In genomic region chr20:8433286-8433685, GRCh38 we compare ENCODE assay signal across 15 cellular contexts.
DNase-seq lines count a peak whose midpoint lies in the region; ATAC-seq and TF ChIP-seq lines count a peak whose summit lies in the region.
"Had no signal": no experiment of that assay in that cellular context is flagged by ENCODE, and none has a peak within 500 bp of the region (broad histone marks: within the 10 kb centered on the region; RNA-seq: fewer than 3 reads in every experiment).

No MANE protein-coding gene starts in this region.

- H3K27me3 ChIP-seq in smooth muscle cell (ENCODE audit: low read depth) = no peaks in the 10 kb centered on the region
- no peaks in the 10 kb centered on the region for H3K27me3 ChIP-seq in MM.1S (replicated peaks; ENCODE audit: insufficient read depth, low read length)
- no peaks in the 10 kb centered on the region for H3K27me3 ChIP-seq in gastroesophageal sphincter
- H3K27me3 ChIP-seq: BLaER1 had no signal

- no peak for TF ChIP-seq EP300 in gastroesophageal sphincter (IDR thresholded peaks at IDR 0.05)

- no peaks in the 10 kb centered on the region for H3K9me3 ChIP-seq in HEK293 (ENCODE audit: control insufficient read depth, insufficient read depth, low read depth, low read length)
- no peaks in the 10 kb centered on the region for H3K9me3 ChIP-seq in smooth muscle cell (replicated peaks; ENCODE audit: low read depth)
- H3K9me3 ChIP-seq in MM.1S (replicated peaks; ENCODE audit: insufficient read depth, low read length) = no peaks in the 10 kb centered on the region
- H3K9me3 ChIP-seq in gastroesophageal sphincter = no peaks in the 10 kb centered on the region
- H3K9me3 ChIP-seq: BLaER1 had no signal

- WGBS in smooth muscle cell (ENCODE audit: low lambda C conversion rate) = 37% methylated on average over 2 of the region's 2 CpGs
- WGBS in gastroesophageal sphincter (ENCODE audit: low coverage in 1 of 2), 2 donors = 60 to 64% methylated on average over 2 of the region's 2 CpGs

- H2AFZ ChIP-seq in smooth muscle cell (ENCODE audit: low read depth) = peak overlapping the region; percentile 70
- H2AFZ ChIP-seq in MM.1S (ENCODE audit: low read length) = no peak overlapping the region

- H3K4me3 Mint-ChIP-seq in CD14-positive monocyte = peak overlapping the region in 1 of 2 donors; percentile 46

- H3K36me3 ChIP-seq in HEK293 (ENCODE audit: control insufficient read depth in 2 of 2, insufficient read depth in 1 of 2, low read length in 2 of 2) (no peaks in the 10 kb centered on the region), smooth muscle cell (ENCODE audit: low read depth) (no peaks in the 10 kb centered on the region), MM.1S (replicated peaks; ENCODE audit: insufficient read depth, low read length) (no peaks in the 10 kb centered on the region), gastroesophageal sphincter (no peaks in the 10 kb centered on the region)
- H3K36me3 ChIP-seq: BLaER1 had no signal

- intact Hi-C loops in CD14-positive monocyte (cut with micrococcal nuclease) = no loop called here

- CTCF ChIA-PET in HEK293 (lab: Yijun Ruan, JAX) = no interaction called here

- no peak overlapping the region for H3K27ac ChIP-seq in HEK293 (ENCODE audit: extremely low read depth, low read depth, low read length)
- H3K27ac ChIP-seq in smooth muscle cell (ENCODE audit: low read depth) = peak overlapping the region; percentile 30
- H3K27ac ChIP-seq in MM.1S (ENCODE audit: low read length) = no peak overlapping the region
- H3K27ac ChIP-seq in gastroesophageal sphincter = peak overlapping the region in 2 of 4 donors; percentile 44 to 70
- H3K27ac ChIP-seq: KMS-11 had no signal

- H3K27me3 Mint-ChIP-seq in CD14-positive monocyte (ENCODE audit: low read depth in 3 of 3) = no peaks in the 10 kb centered on the region

- peak overlapping the region; percentile 80 to 96 (median 89) for H3K27ac Mint-ChIP-seq in CD14-positive monocyte

- no peak for TF ChIP-seq CTCF in CD14-positive monocyte (IDR thresholded peaks at IDR 0.05)
- no peak for TF ChIP-seq CTCF in HEK293 (tag by site-specific recombination; IDR thresholded peaks at IDR 0.05)
- no peak for TF ChIP-seq CTCF in smooth muscle cell (IDR thresholded peaks at IDR 0.05; ENCODE audit: borderline replicate concordance, insufficient read depth, poor library complexity, severe bottlenecking)
- no peak for TF ChIP-seq CTCF in MM.1S (IDR thresholded peaks at IDR 0.05; ENCODE audit: low read length)
- TF ChIP-seq CTCF in gastroesophageal sphincter (IDR thresholded peaks at IDR 0.05) = no peak

- H3K4me1 ChIP-seq in HEK293 (ENCODE audit: control insufficient read depth, insufficient read depth, low read length) (no peaks in the 10 kb centered on the region), smooth muscle cell (ENCODE audit: low read depth) (peaks cover 13% of the 10 kb centered on the region), MM.1S (ENCODE audit: low read length) (no peaks in the 10 kb centered on the region), gastroesophageal sphincter (peaks cover 5 to 38% (median 13%) of the 10 kb centered on the region in 3 donors)

- H3K4me3 ChIP-seq in HEK293 (ENCODE audit: low read depth, low read length) = no peak overlapping the region
- H3K4me3 ChIP-seq in smooth muscle cell = no peak overlapping the region
- no peak overlapping the region for H3K4me3 ChIP-seq in MM.1S (ENCODE audit: low read length)
- no peak overlapping the region for H3K4me3 ChIP-seq in gastroesophageal sphincter
- H3K4me3 ChIP-seq: BLaER1 had no signal

- H3F3A ChIP-seq in smooth muscle cell (ENCODE audit: low read depth) = peaks cover 11% of the 10 kb centered on the region
- H3F3A ChIP-seq in MM.1S (ENCODE audit: insufficient read depth, low read length) = no peaks in the 10 kb centered on the region

- no peak overlapping the region for H3K9ac ChIP-seq in smooth muscle cell (ENCODE audit: low read depth)
- no peak overlapping the region for H3K9ac ChIP-seq in MM.1S (ENCODE audit: low read length)
- H3K9ac ChIP-seq: BLaER1, KMS-11 had no signal

- no peaks in the 10 kb centered on the region for H3K9me2 ChIP-seq in MM.1S (replicated peaks; ENCODE audit: insufficient read depth, low read length)

- H3K36me3 Mint-ChIP-seq in CD14-positive monocyte = peaks cover 5 to 9% of the 10 kb centered on the region in 2 donors

- POLR2A ChIA-PET in HEK293 (lab: Yijun Ruan, JAX) = no interaction called here

- peaks cover 78% of the 10 kb centered on the region for H3K4me1 Mint-ChIP-seq in CD14-positive monocyte

- DNase-seq in CD14-positive monocyte (ENCODE audit: low spot score) (no peak), iPS-NIHi7 (ENCODE audit: extremely low spot score) (peak; percentile 18), smooth muscle cell (lab: John Stamatoyannopoulos, UW; ENCODE audit: unreplicated experiment) (no peak), SHP77 treated with DMSO at 0.1 percent for 48 hours (lab: John Stamatoyannopoulos, UW) (no peak), MM.1S (no peak)
- DNase-seq: H7; NCI-H1417; NCI-H2029 treated with DMSO at 0.1 percent for 48 hours; NCI-H526 treated with DMSO at 0.1 percent for 48 hours; NK-92 treated with Interleukin-12 subunit alpha and Interleukin-12 subunit beta, amount 100 ng/mL, for 24 hours had no signal

- no peak for TF ChIP-seq POLR2A in gastroesophageal sphincter (IDR thresholded peaks at IDR 0.05)

- H4K20me1 ChIP-seq in smooth muscle cell (ENCODE audit: low read depth) = no peaks in the 10 kb centered on the region
- no peaks in the 10 kb centered on the region for H4K20me1 ChIP-seq in MM.1S (ENCODE audit: insufficient read depth, low read length)
- H4K20me1 ChIP-seq: BLaER1 had no signal

- H3K79me2 ChIP-seq in smooth muscle cell (ENCODE audit: low read depth) (no peaks in the 10 kb centered on the region), MM.1S (ENCODE audit: low read length) (no peaks in the 10 kb centered on the region)

- no peak for ATAC-seq in gastroesophageal sphincter
- ATAC-seq: HepG2 had no signal

- H3K4me2 ChIP-seq in smooth muscle cell (peak overlapping the region; percentile 54), MM.1S (ENCODE audit: low read depth, low read length) (no peak overlapping the region)
- H3K4me2 ChIP-seq: KMS-11 had no signal

- H3K9me3 Mint-ChIP-seq in CD14-positive monocyte = peaks cover 0 to 3% (median 0%) of the 10 kb centered on the region in 7 donors

TF ChIP-seq in HEK293, 187 proteins besides CTCF, POLR2A, EP300 and RAD21:
- no peak for TF ChIP-seq ZNF610 (tag by site-specific recombination; IDR thresholded peaks at IDR 0.05; ENCODE audit: borderline replicate concordance)
- 0 out of 2 replicates have a peak, but pooled peaks have one; percentile 29 for TF ChIP-seq ZBTB44 (tag by site-specific recombination; IDR thresholded peaks at IDR 0.05)
